Comparison of ENCODE assay signal across 8 cellular contexts in the genomic region with DNA sequence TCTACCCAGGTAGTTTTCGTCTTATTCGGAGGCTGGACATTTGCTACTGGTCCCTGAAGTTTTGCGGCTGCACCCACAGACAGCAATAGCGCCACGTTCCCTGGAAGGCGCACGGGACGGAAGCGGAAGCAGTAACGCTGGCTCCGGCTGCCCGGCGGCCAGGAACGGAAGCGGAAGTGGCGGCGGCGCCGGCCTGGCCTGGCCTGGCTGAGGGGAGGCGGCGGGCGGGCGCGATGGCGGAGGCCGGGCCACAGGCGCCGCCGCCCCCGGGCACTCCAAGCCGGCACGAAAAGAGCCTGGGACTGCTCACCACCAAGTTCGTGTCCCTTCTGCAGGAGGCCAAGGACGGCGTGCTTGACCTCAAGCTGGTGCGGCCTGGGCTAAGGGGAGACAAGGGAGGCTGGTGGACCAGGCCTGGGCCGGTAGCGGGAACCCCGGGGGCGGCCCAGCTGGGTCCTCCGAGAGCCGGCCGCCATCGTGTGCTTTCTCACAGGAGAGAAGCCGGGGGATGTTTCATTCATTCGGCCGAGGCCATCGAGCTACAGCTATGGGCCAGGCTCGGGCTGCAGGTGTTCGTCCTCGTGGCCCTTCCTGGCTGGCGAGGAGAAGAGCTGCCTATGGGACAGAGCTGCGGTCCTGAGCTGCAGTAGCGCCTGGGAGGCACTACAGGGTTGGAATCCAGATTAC. TPM values are rescaled to one million over a fixed set of nuclear protein-coding genes. Genes with fewer than 3 reads are reported as not detected.
DNase-seq lines count a peak whose midpoint lies in the region; ATAC-seq, FAIRE-seq and TF ChIP-seq lines count a peak whose summit lies in the region.

A gene with protein sequence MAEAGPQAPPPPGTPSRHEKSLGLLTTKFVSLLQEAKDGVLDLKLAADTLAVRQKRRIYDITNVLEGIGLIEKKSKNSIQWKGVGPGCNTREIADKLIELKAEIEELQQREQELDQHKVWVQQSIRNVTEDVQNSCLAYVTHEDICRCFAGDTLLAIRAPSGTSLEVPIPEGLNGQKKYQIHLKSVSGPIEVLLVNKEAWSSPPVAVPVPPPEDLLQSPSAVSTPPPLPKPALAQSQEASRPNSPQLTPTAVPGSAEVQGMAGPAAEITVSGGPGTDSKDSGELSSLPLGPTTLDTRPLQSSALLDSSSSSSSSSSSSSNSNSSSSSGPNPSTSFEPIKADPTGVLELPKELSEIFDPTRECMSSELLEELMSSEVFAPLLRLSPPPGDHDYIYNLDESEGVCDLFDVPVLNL (plus strand): TSS at position 161 of the 687 bp plus-strand sequence. CDS start 73 bp downstream, at position 234.

- DNase-seq in D721Med (ENCODE audit: insufficient read length, low spot score) (peak; percentile 77), PC-3 (peak; percentile 88), activated T-cell treated with anti-CD3 and anti-CD28 coated beads for 48 hours (ENCODE audit: low read depth) (peak; percentile 90), epithelial cell of proximal tubule (ENCODE audit: low read depth) (no peak)
- peak; percentile 93 for DNase-seq in stimulated activated CD8-positive, alpha-beta memory T cell treated with anti-CD3 and anti-CD28 coated beads, Interleukin-4, amount 100 ng/mL, for 48 hours

- H3K36me3 ChIP-seq in HUES64 (ENCODE audit: insufficient read depth, low read length) (peaks cover 41% of the 10 kb centered on the region), PC-3 (ENCODE audit: low read depth, low read length) (peaks cover 18% of the 10 kb centered on the region; the same call in 1 of the 2 replicates), mucosa of stomach (ENCODE audit: control insufficient read depth, insufficient read depth, low read length) (peaks cover 14% of the 10 kb centered on the region)

- H3K9me3 ChIP-seq in HUES64 (ENCODE audit: insufficient read depth, low read depth, low read length) (no peaks in the 10 kb centered on the region), PC-3 (ENCODE audit: low read length) (no peaks in the 10 kb centered on the region), mucosa of stomach (ENCODE audit: control insufficient read depth, low read length) (no peaks in the 10 kb centered on the region)

- H2AFZ ChIP-seq in PC-3 (ENCODE audit: low read length), result peak within 1 kb of the TSS; percentile 75

- H3F3A ChIP-seq in PC-3 (ENCODE audit: low read length, unreplicated experiment), result no peaks in the 10 kb centered on the region

- no TSS peak for BruUV-seq in PC-3 (replicated peaks; lab: Mats Ljungman, UMichigan)

- H3K4me3 ChIP-seq in HUES64 (ENCODE audit: low read length) (peak within 1 kb of the TSS; percentile 99), PC-3 (ENCODE audit: low read length) (peak within 1 kb of the TSS; percentile 98), epithelial cell of proximal tubule (ENCODE audit: low read depth, low read length) (peak within 1 kb of the TSS; percentile 69), mucosa of stomach (ENCODE audit: low read length) (peak within 1 kb of the TSS; percentile 71)

- peak within 1 kb of the TSS; percentile 91 for H3K9ac ChIP-seq in HUES64 (ENCODE audit: low read depth, low read length)
- peak within 1 kb of the TSS; percentile 99 for H3K9ac ChIP-seq in PC-3 (ENCODE audit: low read length)
- peak within 1 kb of the TSS; percentile 84 for H3K9ac ChIP-seq in mucosa of stomach (ENCODE audit: low read length)

- CTCF ChIA-PET in PC-3 (lab: Charles Lee), result no interaction called here

- no peak for FAIRE-seq in D721Med (lab: Jason Lieb, UNC)

- H4K20me1 ChIP-seq in PC-3 (ENCODE audit: low read length), result no peaks in the 10 kb centered on the region; the same call in none of the 2 replicates

- under 1% methylated on average over 54 of the region's 54 CpGs for WGBS in HUES64

- H3K79me2 ChIP-seq in PC-3 (ENCODE audit: low read length), result peaks cover 30% of the 10 kb centered on the region

- H3K4me1 ChIP-seq in HUES64 (ENCODE audit: insufficient read depth, low read length) (peaks cover 7% of the 10 kb centered on the region; the same call in 1 of the 2 replicates), PC-3 (ENCODE audit: insufficient read depth, low read length) (peaks cover 14% of the 10 kb centered on the region), mucosa of stomach (ENCODE audit: control insufficient read depth, insufficient read depth, low read length) (peaks cover 34% of the 10 kb centered on the region)

- POLR2A ChIA-PET in PC-3 (lab: Charles Lee; ENCODE audit: unreplicated experiment), result no interaction called here

- H3K27ac ChIP-seq in HUES64 (ENCODE audit: low read depth, low read length), result peak within 1 kb of the TSS; percentile 48; the same call in 1 of the 2 replicates
- H3K27ac ChIP-seq in PC-3 (ENCODE audit: low read length), result peak within 1 kb of the TSS; percentile 32

- ATAC-seq in GM21390 (IDR thresholded peaks at IDR 0.05; ENCODE audit: unreplicated experiment) (peak; percentile 79), PC-3 (peak; percentile 95)

- peak within 1 kb of the TSS; percentile 94 for H3K4me2 ChIP-seq in PC-3 (ENCODE audit: low read length)

- intact Hi-C loops in PC-3 (cut with micrococcal nuclease), result loop anchor here (10.0 kb wide), 1 partner anchor 53 kb away; the partner anchor contains the start of genes FHOD1 and SLC9A5

- H3K27me3 ChIP-seq in HUES64 (ENCODE audit: insufficient read depth, low read length), result no peaks in the 10 kb centered on the region
- no peaks in the 10 kb centered on the region for H3K27me3 ChIP-seq in PC-3 (ENCODE audit: low read length)
- no peaks in the 10 kb centered on the region for H3K27me3 ChIP-seq in mucosa of stomach (ENCODE audit: control insufficient read depth, insufficient read depth, low read length)

- H3K9me2 ChIP-seq in PC-3 (replicated peaks; ENCODE audit: low read length), result no peaks in the 10 kb centered on the region

- TF ChIP-seq CTCF in D721Med (IDR thresholded peaks at IDR 0.05; ENCODE audit: insufficient read depth, missing control alignments) (no peak), PC-3 (conservative IDR thresholded peaks at IDR 0.05; ENCODE audit: low read depth, low read length) (no peak), epithelial cell of proximal tubule (conservative IDR thresholded peaks at IDR 0.05; ENCODE audit: low read depth, low read length) (no peak)

RNA-seq across cellular contexts. Expression of the gene that starts here (rescaled TPM):
- polyA plus RNA-seq in HUES64 (2013, experiment 1 of 2), result 66.4 TPM
- 61.8 TPM for polyA plus RNA-seq in HUES64 (2013, experiment 2 of 2)
- 86.2 and 107 TPM in 2 replicates for total RNA-seq in PC-3 (2014; rRNA removed)
- total RNA-seq in epithelial cell of proximal tubule, result 78.9 and 108 TPM in 2 replicates
